ENCODE assay signal across 10 cellular contexts in genomic region chr19:7242601-7243258, GRCh38. TPM values are rescaled to one million over a fixed set of nuclear protein-coding genes. Genes with fewer than 3 reads are reported as not detected.
A peak's percentile ranks its signal among the peaks of the same experiment; 100 is the strongest.
DNase-seq lines count a peak whose midpoint lies in the region; ATAC-seq and TF ChIP-seq lines count a peak whose summit lies in the region.
"Had no signal": no experiment of that assay in that cellular context is flagged by ENCODE, and none has a peak within 500 bp of the region (broad histone marks: within the 10 kb centered on the region; RNA-seq: fewer than 3 reads in every experiment).

No MANE protein-coding gene starts in this region.

- no peak overlapping the region for H3K4me2 ChIP-seq in mammary epithelial cell (ENCODE audit: insufficient read depth, low read depth, low read length)

- no peaks in the 10 kb centered on the region for H3K79me2 ChIP-seq in mammary epithelial cell (ENCODE audit: insufficient read depth, low read length)

- no peaks in the 10 kb centered on the region for H3K27me3 Mint-ChIP-seq in naive B cell

- DNase-seq in COLO829 (ENCODE audit: low spot score) (peak; percentile 41), HT1080 (ENCODE audit: low read depth) (peak; percentile 13), mammary epithelial cell (peak; percentile 76), naive B cell (no peak)
- DNase-seq: small intestine had no signal

- WGBS in mammary epithelial cell (ENCODE audit: low coverage, missing lambda C conversion rate), result 69% methylated on average over 5 of the region's 9 CpGs

- no peaks in the 10 kb centered on the region for H3K36me3 ChIP-seq in mammary epithelial cell (ENCODE audit: insufficient read depth, low read length)

- H3K27ac ChIP-seq in mammary epithelial cell (ENCODE audit: insufficient read depth, low read depth, low read length), result no peak overlapping the region
- H3K27ac ChIP-seq: VCaP had no signal

- no peak for TF ChIP-seq CTCF in mammary epithelial cell (conservative IDR thresholded peaks at IDR 0.05 in 1 of 2, IDR thresholded peaks at IDR 0.05 in 1 of 2; ENCODE audit: extremely low read depth in 1 of 2, insufficient read depth in 1 of 2, low read depth in 1 of 2, low read length in 2 of 2)

- H3K9me3 ChIP-seq in mammary epithelial cell (replicated peaks; ENCODE audit: insufficient read depth, low read length), result peaks cover 13% of the 10 kb centered on the region

- H4K20me1 ChIP-seq in mammary epithelial cell (ENCODE audit: insufficient read depth, low read length), result no peaks in the 10 kb centered on the region

- dilution Hi-C loops in mammary epithelial cell (cut with HindIII; ENCODE audit: low sequenced_read_pairs), result no loop called here

- H3K9ac ChIP-seq in mammary epithelial cell (ENCODE audit: insufficient read depth, low read length), result no peak overlapping the region

- BruUV-seq in mammary epithelial cell (replicated peaks; lab: Mats Ljungman, UMichigan), result no TSS peak

- H3K4me1 Mint-ChIP-seq in naive B cell, result peaks cover 4 to 29% (median 18%) of the 10 kb centered on the region in 3 donors

- CTCF ChIA-PET in mammary epithelial cell (lab: Charles Lee; ENCODE audit: low non-redundant PET), result interaction anchor here (0.7 kb wide), 1 partner anchor 958 kb away, joined by 4 read pairs; no protein-coding TSS in a partner anchor

- peak overlapping the region in 3 of 6 donors; percentile 16 to 66 (median 27) for H3K27ac Mint-ChIP-seq in naive B cell

- H3K27me3 ChIP-seq in mammary epithelial cell (ENCODE audit: insufficient read depth, low read length), result no peaks in the 10 kb centered on the region

- peaks cover 7% of the 10 kb centered on the region in 2 donors for H3K36me3 Mint-ChIP-seq in naive B cell

- ATAC-seq in naive B cell (ENCODE audit: low read depth in 2 of 2) (peak; percentile 30 to 38), GM21619 (IDR thresholded peaks at IDR 0.05; ENCODE audit: unreplicated experiment) (no peak), GM18861 (IDR thresholded peaks at IDR 0.05; ENCODE audit: unreplicated experiment) (no peak), GM21423 (IDR thresholded peaks at IDR 0.05; ENCODE audit: unreplicated experiment) (no peak), HG02759 (IDR thresholded peaks at IDR 0.05; ENCODE audit: unreplicated experiment) (no peak)

- H2AFZ ChIP-seq in mammary epithelial cell (ENCODE audit: low read depth, low read length), result no peak overlapping the region

- no peak overlapping the region for H3K4me3 ChIP-seq in mammary epithelial cell (replicated peaks in 1 of 3; ENCODE audit: insufficient read depth in 1 of 3, low read depth in 2 of 3, low read length in 3 of 3)

- H3K4me3 Mint-ChIP-seq in naive B cell, result peak overlapping the region in 3 of 8 donors; percentile 23 to 44 (median 36)

- H3K4me1 ChIP-seq in mammary epithelial cell (ENCODE audit: insufficient read depth, low read length), result no peaks in the 10 kb centered on the region

- in situ Hi-C loops in mammary epithelial cell (cut with MboI; ENCODE audit: low sequenced_read_pairs in 2 of 2), result no loop called here

- peaks cover 0 to 14% (median 4%) of the 10 kb centered on the region in 7 donors for H3K9me3 Mint-ChIP-seq in naive B cell

- intact Hi-C loops in mammary epithelial cell (cut with micrococcal nuclease), result no loop called here

RNA-seq across cellular contexts. Expression of gene INSR, which starts 51.5 kb away (rescaled TPM):
- 0.11 and 0.50 TPM in 2 replicates for total RNA-seq in HT1080 (2014; rRNA removed; shearing (Covaris generic))
- polyA plus RNA-seq in HT1080 (2015; cell fraction: cytosol; rRNA removed), result 0.07 and 0.12 TPM in 2 replicates
- polyA plus RNA-seq in HT1080 (2015; cell fraction: nucleus; rRNA removed), result 0.24 and 0.27 TPM in 2 replicates
- 10 to 100 TPM in 1 of 2 donors, 1 to 10 TPM in 1; 9.3 to 20.7 TPM for total RNA-seq in mammary epithelial cell
- polyA plus RNA-seq in mammary epithelial cell (1.2 TPM), naive B cell (ENCODE audit: low read depth in 6 of 6) (1 to 10 TPM in 2 of 6 donors, under 1 TPM in 3, not detected in 1; 0.40 to 2.2 (median 0.52) TPM)
- 3.6 TPM for polyA minus RNA-seq in mammary epithelial cell

Comparison
In these comparisons a context has a peak if more than half of its experiments do, and no peak if none do; other contexts are left out.
1. ATAC-seq: peak in naive B cell (2 of 2); none in GM21619 (single experiment), GM18861 (single experiment), GM21423 (single experiment) and HG02759 (single experiment).